15 cellular contexts compared by ENCODE assay signal in the genomic region with DNA sequence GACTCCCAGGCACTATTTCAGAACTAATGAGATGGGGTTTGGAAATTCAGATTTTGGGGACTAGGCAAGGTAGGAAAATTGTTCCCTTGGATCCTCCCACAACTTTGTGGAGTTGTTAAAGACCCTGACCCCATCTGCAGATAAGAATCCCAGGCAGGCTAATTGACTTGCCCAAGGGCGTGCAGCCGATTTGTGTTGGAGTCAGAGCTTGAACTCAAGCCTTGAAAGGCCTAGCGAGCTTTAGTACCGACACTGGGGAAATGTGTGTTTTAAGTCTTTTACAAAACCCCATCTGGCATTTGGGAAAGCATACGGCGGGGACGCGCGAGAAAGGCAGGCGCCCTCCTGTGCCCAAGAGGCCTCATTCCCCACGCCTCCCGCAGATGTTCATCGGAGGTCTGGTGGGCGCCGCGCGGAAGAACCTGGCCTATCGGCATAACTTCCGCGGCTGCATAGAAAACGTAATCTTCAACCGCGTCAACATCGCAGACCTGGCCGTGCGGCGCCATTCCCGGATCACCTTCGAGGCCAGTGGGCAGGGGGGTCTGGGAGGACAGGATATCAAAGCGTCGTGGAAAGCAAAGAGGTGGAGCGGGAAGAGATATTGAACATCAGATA. TPM values are rescaled to one million over a fixed set of nuclear protein-coding genes. Genes with fewer than 3 reads are reported as not detected.
DNase-seq lines count a peak whose midpoint lies in the region; ATAC-seq, FAIRE-seq and TF ChIP-seq lines count a peak whose summit lies in the region.
"Had no signal": no experiment of that assay in that cellular context is flagged by ENCODE, and none has a peak within 500 bp of the region (broad histone marks: within the 10 kb centered on the region; RNA-seq: fewer than 3 reads in every experiment).

No MANE protein-coding gene starts in this region.

- H4K8ac ChIP-seq in H1 (ENCODE audit: extremely low read depth, insufficient read depth, low read length) (peak overlapping the region; percentile 37; the same call in 1 of the 2 replicates), neuronal stem cell (ENCODE audit: low read depth, low read length) (no peak overlapping the region)

- 88% methylated on average over 32 of the region's 32 CpGs; no CpG with 5 or more reads in 1 of the 2 experiments for WGBS in H1 (ENCODE audit: extremely low coverage in 1 of 2, insufficient coverage in 1 of 2, insufficient read length in 1 of 2, insufficient replicate concordance in 2 of 2, low coverage in 1 of 2, low lambda C conversion rate in 2 of 2, missing lambda C conversion rate in 1 of 2), 2 experiments
- no CpG with 5 or more reads among the region's 32 CpGs for WGBS in neuronal stem cell (ENCODE audit: extremely low coverage in 2 of 2, insufficient read length in 2 of 2, insufficient replicate concordance in 1 of 2), 2 donors

- H3K14ac ChIP-seq in H1 (ENCODE audit: insufficient read length) (no peak overlapping the region), neuronal stem cell (ENCODE audit: low read length) (no peak overlapping the region)

- POLR2A ChIA-PET in H1 (lab: Charles Lee; ENCODE audit: partially characterized antibody): interaction anchor here (1.2 kb wide), 1 partner anchor 14 kb away, joined by 4 read pairs; no protein-coding TSS in a partner anchor

- H2BK5ac ChIP-seq in H1 (ENCODE audit: low read depth, low read length): no peak overlapping the region
- no peak overlapping the region for H2BK5ac ChIP-seq in neuronal stem cell (ENCODE audit: low read length)

- 0 out of 4 replicates have a peak, but pooled peaks of 1 of the 2 experiments have one; percentile 2 for TF ChIP-seq RAD21 in H1 (IDR thresholded peaks at IDR 0.05 in 1 of 2, conservative IDR thresholded peaks at IDR 0.05 in 1 of 2; ENCODE audit: low read depth in 2 of 2, low read length in 2 of 2)

- DNase-seq in NCI-H82 (lab: John Stamatoyannopoulos, UW): peak; percentile 24
- no peak for DNase-seq in NCI-H82 treated with DMSO at 0.1 percent for 48 hours (lab: John Stamatoyannopoulos, UW; ENCODE audit: unreplicated experiment)
- DNase-seq in H1 (ENCODE audit: low read depth in 1 of 2, low spot score in 2 of 2): no peak
- DNase-seq in neuronal stem cell (ENCODE audit: low spot score): no peak
- DNase-seq: 8988T, DMS 273 treated with DMSO at 0.1 percent for 48 hours, NCI-H1092, NCI-H187, NCI-H748 treated with DMSO at 0.1 percent for 48 hours, Peyer's patch, SHP77 had no signal

- H3K23me2 ChIP-seq in H1 (ENCODE audit: low read depth, low read length): peaks cover 17% of the 10 kb centered on the region; the same call in 1 of the 2 replicates

- H2BK12ac ChIP-seq in H1 (ENCODE audit: low read depth, low read length): no peak overlapping the region
- H2BK12ac ChIP-seq in neuronal stem cell (ENCODE audit: low read length): no peak overlapping the region

- ATAC-seq in HG03432 (IDR thresholded peaks at IDR 0.05; ENCODE audit: unreplicated experiment) (no peak), HG03045 (IDR thresholded peaks at IDR 0.05; ENCODE audit: unreplicated experiment) (no peak)

- no peak for TF ChIP-seq EP300 in H1 (IDR thresholded peaks at IDR 0.05; ENCODE audit: borderline replicate concordance in 1 of 2, low read depth in 2 of 2, low read length in 2 of 2)

- H3K4me3 ChIP-seq in H1 (ENCODE audit: extremely low read depth in 1 of 4, insufficient read depth in 2 of 4, low read depth in 3 of 4, low read length in 4 of 4): no peak overlapping the region
- no peak overlapping the region for H3K4me3 ChIP-seq in neuronal stem cell (ENCODE audit: low read length in 2 of 2)
- H3K4me3 ChIP-seq: BLaER1 treated with 17β-estradiol and CSF1 and Interleukin-3, amounts not matched to agents 10 nM and 100 nM; Peyer's patch had no signal

- TF ChIP-seq POLR2A in H1 (IDR thresholded peaks at IDR 0.05; ENCODE audit: control extremely low read depth in 1 of 2, low read depth in 2 of 2, low read length in 2 of 2): no peak

- H3K79me1 ChIP-seq in H1 (ENCODE audit: low read depth, low read length) (no peaks in the 10 kb centered on the region), neuronal stem cell (ENCODE audit: low read depth, low read length) (peaks cover 1% of the 10 kb centered on the region)

- CTCF ChIA-PET in H1 (lab: Charles Lee; ENCODE audit: partially characterized antibody): interaction anchor here (1.0 to 2.2 kb wide), 3 partner anchors 9 to 68 kb away, joined by 3 to 5 read pairs (median 4); no protein-coding TSS in a partner anchor

- H2BK20ac ChIP-seq in H1 (ENCODE audit: low read length): no peak overlapping the region

- H3K27me3 ChIP-seq in H1 (replicated peaks in 1 of 4; ENCODE audit: control insufficient read depth in 3 of 4, extremely low read depth in 1 of 4, insufficient read depth in 3 of 4, low read length in 3 of 4): peaks cover 0 to 20% (median 15%) of the 10 kb centered on the region in 4 experiments; a peak in 5 of 7 replicates
- peaks cover 0 to 3% (median 0%) of the 10 kb centered on the region in 3 experiments for H3K27me3 ChIP-seq in neuronal stem cell (ENCODE audit: control insufficient read depth in 3 of 3, insufficient read depth in 3 of 3, low read depth in 1 of 3, low read length in 3 of 3)
- H3K27me3 ChIP-seq: Peyer's patch had no signal

- H3K27ac ChIP-seq in H1 (ENCODE audit: low read depth, low read length) (no peak overlapping the region), neuronal stem cell (replicated peaks; ENCODE audit: low read length) (no peak overlapping the region)
- H3K27ac ChIP-seq: BLaER1 treated with 17β-estradiol and CSF1 and Interleukin-3, amounts not matched to agents 10 nM and 100 nM; KMS-11; Peyer's patch had no signal

- no peak overlapping the region; the same call in 1 of the 2 replicates for H3K18ac ChIP-seq in H1 (ENCODE audit: extremely low read depth, low read length)
- H3K18ac ChIP-seq in neuronal stem cell (ENCODE audit: low read length): no peak overlapping the region

- H3K36me3 ChIP-seq in H1 (ENCODE audit: control insufficient read depth in 2 of 4, insufficient read depth in 4 of 4, low read length in 3 of 4): peaks cover 0 to 4% (median 0%) of the 10 kb centered on the region in 4 experiments; a peak in 3 of 8 replicates
- H3K36me3 ChIP-seq in neuronal stem cell (replicated peaks in 1 of 2; ENCODE audit: control insufficient read depth in 2 of 2, insufficient read depth in 2 of 2, low read length in 2 of 2): peaks cover 29 to 76% of the 10 kb centered on the region in 2 donors
- H3K36me3 ChIP-seq: Peyer's patch had no signal

- H4K91ac ChIP-seq in H1 (replicated peaks; ENCODE audit: insufficient read length, low read length) (no peak overlapping the region), neuronal stem cell (ENCODE audit: low read depth, low read length, poor library complexity) (no peak overlapping the region)

- no peak overlapping the region for H3K4ac ChIP-seq in H1 (replicated peaks; ENCODE audit: insufficient read length, low read depth, low read length)
- H3K4ac ChIP-seq in neuronal stem cell (ENCODE audit: low read length): no peak overlapping the region

- no peak overlapping the region for H4K5ac ChIP-seq in H1 (ENCODE audit: insufficient read length, low read depth, low read length)

- H3K4me1 ChIP-seq in H1 (replicated peaks in 1 of 4; ENCODE audit: control insufficient read depth in 3 of 4, insufficient read depth in 4 of 4, low read length in 3 of 4) (peaks cover 0 to 11% (median 6%) of the 10 kb centered on the region in 4 experiments; a peak in 6 of 7 replicates), neuronal stem cell (ENCODE audit: control insufficient read depth in 2 of 2, insufficient read depth in 1 of 2, low read depth in 1 of 2, low read length in 2 of 2) (peaks cover 4 to 7% of the 10 kb centered on the region in 2 donors)

- H4K20me1 ChIP-seq in H1 (replicated peaks in 1 of 2; ENCODE audit: control insufficient read depth in 1 of 2, insufficient read depth in 2 of 2, low read length in 2 of 2): peaks cover 0 to 7% of the 10 kb centered on the region in 2 experiments

- no peaks in the 10 kb centered on the region for H3K79me2 ChIP-seq in H1 (ENCODE audit: control insufficient read depth in 1 of 2, insufficient read depth in 2 of 2, low read length in 2 of 2)

- FAIRE-seq in H1 (lab: Jason Lieb, UNC): no peak

- H2BK120ac ChIP-seq in H1 (replicated peaks; ENCODE audit: low read depth, low read length): no peak overlapping the region
- H2BK120ac ChIP-seq in neuronal stem cell (ENCODE audit: low read depth, low read length): no peak overlapping the region

- no peak overlapping the region for H3K56ac ChIP-seq in H1 (replicated peaks; ENCODE audit: insufficient read length, low read depth, low read length)

- no peak overlapping the region for H3K4me2 ChIP-seq in H1 (ENCODE audit: insufficient read depth in 1 of 2, low read depth in 2 of 2, low read length in 2 of 2)
- no peak overlapping the region for H3K4me2 ChIP-seq in neuronal stem cell (ENCODE audit: insufficient read depth, low read length, poor library complexity, severe bottlenecking)
- H3K4me2 ChIP-seq: BLaER1 treated with 17β-estradiol and CSF1 and Interleukin-3, amounts not matched to agents 10 nM and 100 nM; KMS-11 had no signal

- H3K23ac ChIP-seq in H1 (ENCODE audit: insufficient read length) (no peak overlapping the region), neuronal stem cell (ENCODE audit: low read depth, low read length, poor library complexity) (peak overlapping the region; percentile 69)

- H3K9ac ChIP-seq in H1 (replicated peaks in 1 of 4; ENCODE audit: extremely low read depth in 1 of 4, low read depth in 3 of 4, low read length in 3 of 4): no peak overlapping the region
- no peak overlapping the region for H3K9ac ChIP-seq in neuronal stem cell (ENCODE audit: low read depth, low read length, poor library complexity)
- H3K9ac ChIP-seq: BLaER1 treated with 17β-estradiol and CSF1 and Interleukin-3, amounts not matched to agents 10 nM and 100 nM; KMS-11 had no signal

- H2AK5ac ChIP-seq in H1 (ENCODE audit: low read depth, low read length) (no peak overlapping the region), neuronal stem cell (ENCODE audit: low read depth, low read length) (no peak overlapping the region)

- no peak overlapping the region for H2BK15ac ChIP-seq in H1 (ENCODE audit: low read length)
- H2BK15ac ChIP-seq in neuronal stem cell (ENCODE audit: low read length): no peak overlapping the region

- TF ChIP-seq CTCF in H1 (IDR thresholded peaks at IDR 0.05; ENCODE audit: control extremely low read depth in 1 of 3, insufficient read depth in 1 of 3, low read depth in 1 of 3, low read length in 3 of 3): no peak

- H2AFZ ChIP-seq in H1 (ENCODE audit: low read length) (no peak overlapping the region), neuronal stem cell (ENCODE audit: low read length) (no peak overlapping the region)

- H3K9me3 ChIP-seq in H1 (ENCODE audit: insufficient read depth in 2 of 2, low read depth in 1 of 2, low read length in 1 of 2): no peaks in the 10 kb centered on the region
- no peaks in the 10 kb centered on the region for H3K9me3 ChIP-seq in neuronal stem cell (replicated peaks in 1 of 2; ENCODE audit: control insufficient read depth in 2 of 2, insufficient read depth in 1 of 2, low read depth in 1 of 2, low read length in 2 of 2)
- H3K9me3 ChIP-seq: BLaER1 treated with 17β-estradiol and CSF1 and Interleukin-3, amounts not matched to agents 10 nM and 100 nM; Peyer's patch had no signal

RNA-seq across cellular contexts. Expression of a gene that starts 4.3 kb away (rescaled TPM):
- 4.7 and 5.2 TPM in 2 replicates for total RNA-seq in H1 (2021; fragmentation: NEBNext Ultra II Directional; extraction: Animal tissue kit (Norgen Biotek cat#: 25700))
- 10.0 and 13.5 TPM in 2 replicates for polyA plus RNA-seq in H1 (2011; rRNA removed)
- polyA plus RNA-seq in H1 (2011; cell fraction: cytosol; rRNA removed): 8.8 TPM
- 44.1 TPM for polyA plus RNA-seq in H1 (2011; cell fraction: nucleus; rRNA removed)
- polyA plus RNA-seq in H1 (2012, experiment 1 of 2): 9.1 to 13.8 TPM (median 11.5 TPM) in 4 replicates
- polyA plus RNA-seq in H1 (2012, experiment 2 of 2): 6.8 TPM
- polyA plus RNA-seq in H1 (2013, experiment 1 of 2): 4.0 TPM
- polyA plus RNA-seq in H1 (2013, experiment 2 of 2): 3.4 TPM
- 7.6 and 8.9 TPM in 2 replicates for polyA minus RNA-seq in H1 (2011; rRNA and poly(A)+ RNA removed)
- 4.9 TPM for polyA minus RNA-seq in H1 (2011; cell fraction: cytosol; rRNA and poly(A)+ RNA removed)
- 8.2 TPM for polyA minus RNA-seq in H1 (2011; cell fraction: nucleus; rRNA and poly(A)+ RNA removed)
- 6.1 TPM for polyA plus RNA-seq in neuronal stem cell (2013, experiment 1 of 2)
- 5.9 TPM for polyA plus RNA-seq in neuronal stem cell (2013, experiment 2 of 2)

RNA-seq across cellular contexts. Expression of a gene that starts 5.0 kb away (rescaled TPM):
- total RNA-seq in H1 (2021; fragmentation: NEBNext Ultra II Directional; extraction: Animal tissue kit (Norgen Biotek cat#: 25700)): 0.75 and 1.1 TPM in 2 replicates
- polyA plus RNA-seq in H1 (2011; rRNA removed): 4.0 and 5.7 TPM in 2 replicates
- polyA plus RNA-seq in H1 (2011; cell fraction: cytosol; rRNA removed): 2.5 TPM
- 2.8 TPM for polyA plus RNA-seq in H1 (2011; cell fraction: nucleus; rRNA removed)
- 1.8 to 2.8 TPM (median 2.2 TPM) in 4 replicates for polyA plus RNA-seq in H1 (2012, experiment 1 of 2)
- polyA plus RNA-seq in H1 (2012, experiment 2 of 2): 1.9 TPM
- polyA plus RNA-seq in H1 (2013, experiment 1 of 2): 2.1 TPM
- 1.7 TPM for polyA plus RNA-seq in H1 (2013, experiment 2 of 2)
- 0.28 and 0.29 TPM in 2 replicates for polyA minus RNA-seq in H1 (2011; rRNA and poly(A)+ RNA removed)
- 2.6 TPM for polyA minus RNA-seq in H1 (2011; cell fraction: cytosol; rRNA and poly(A)+ RNA removed)
- polyA minus RNA-seq in H1 (2011; cell fraction: nucleus; rRNA and poly(A)+ RNA removed): 1.3 TPM
- polyA plus RNA-seq in neuronal stem cell (2013, experiment 1 of 2): 1.9 TPM
- 1.8 TPM for polyA plus RNA-seq in neuronal stem cell (2013, experiment 2 of 2)

RNA-seq across cellular contexts. Expression of a gene that starts 9.8 kb away (rescaled TPM):
- 11.1 and 13.7 TPM in 2 replicates for total RNA-seq in H1 (2021; fragmentation: NEBNext Ultra II Directional; extraction: Animal tissue kit (Norgen Biotek cat#: 25700))
- 13.5 and 23.7 TPM in 2 replicates for polyA plus RNA-seq in H1 (2011; rRNA removed)
- polyA plus RNA-seq in H1 (2011; cell fraction: cytosol; rRNA removed): 12.2 TPM
- polyA plus RNA-seq in H1 (2011; cell fraction: nucleus; rRNA removed): 34.2 TPM
- 9.0 to 20.7 TPM (median 18.4 TPM) in 4 replicates for polyA plus RNA-seq in H1 (2012, experiment 1 of 2)
- polyA plus RNA-seq in H1 (2012, experiment 2 of 2): 15.8 TPM
- 15.6 TPM for polyA plus RNA-seq in H1 (2013, experiment 1 of 2)
- polyA plus RNA-seq in H1 (2013, experiment 2 of 2): 14.6 TPM
- polyA minus RNA-seq in H1 (2011; rRNA and poly(A)+ RNA removed): 2.6 and 3.5 TPM in 2 replicates
- polyA minus RNA-seq in H1 (2011; cell fraction: cytosol; rRNA and poly(A)+ RNA removed): 14.1 TPM
- 11.3 TPM for polyA minus RNA-seq in H1 (2011; cell fraction: nucleus; rRNA and poly(A)+ RNA removed)
- polyA plus RNA-seq in neuronal stem cell (2013, experiment 1 of 2): 17.1 TPM
- polyA plus RNA-seq in neuronal stem cell (2013, experiment 2 of 2): 17.9 TPM

RNA-seq across cellular contexts. Expression of a gene that starts 27.5 kb away (rescaled TPM):
- total RNA-seq in H1 (2021; fragmentation: NEBNext Ultra II Directional; extraction: Animal tissue kit (Norgen Biotek cat#: 25700)): 13.0 and 14.8 TPM in 2 replicates
- 16.6 and 31.2 TPM in 2 replicates for polyA plus RNA-seq in H1 (2011; rRNA removed)
- 25.8 TPM for polyA plus RNA-seq in H1 (2011; cell fraction: cytosol; rRNA removed)
- 66.4 TPM for polyA plus RNA-seq in H1 (2011; cell fraction: nucleus; rRNA removed)
- polyA plus RNA-seq in H1 (2012, experiment 1 of 2): 16.3 to 23.9 TPM (median 20.6 TPM) in 4 replicates
- polyA plus RNA-seq in H1 (2012, experiment 2 of 2): 8.5 TPM
- 13.5 TPM for polyA plus RNA-seq in H1 (2013, experiment 1 of 2)
- polyA plus RNA-seq in H1 (2013, experiment 2 of 2): 12.2 TPM
- polyA minus RNA-seq in H1 (2011; rRNA and poly(A)+ RNA removed): 7.4 and 10.9 TPM in 2 replicates
- 8.1 TPM for polyA minus RNA-seq in H1 (2011; cell fraction: cytosol; rRNA and poly(A)+ RNA removed)
- polyA minus RNA-seq in H1 (2011; cell fraction: nucleus; rRNA and poly(A)+ RNA removed): 18.2 TPM
- polyA plus RNA-seq in neuronal stem cell (2013, experiment 1 of 2): 19.4 TPM
- 19.8 TPM for polyA plus RNA-seq in neuronal stem cell (2013, experiment 2 of 2)

RNA-seq across cellular contexts. Expression of a gene that starts 58.2 kb away (rescaled TPM):
- total RNA-seq in H1 (2021; fragmentation: NEBNext Ultra II Directional; extraction: Animal tissue kit (Norgen Biotek cat#: 25700)): 18.5 and 20.8 TPM in 2 replicates
- polyA plus RNA-seq in H1 (2011; rRNA removed): 17.4 and 22.9 TPM in 2 replicates
- 28.3 TPM for polyA plus RNA-seq in H1 (2011; cell fraction: cytosol; rRNA removed)
- polyA plus RNA-seq in H1 (2011; cell fraction: nucleus; rRNA removed): 64.4 TPM
- polyA plus RNA-seq in H1 (2012, experiment 1 of 2): 16.2 to 21.8 TPM (median 17.8 TPM) in 4 replicates
- 3.2 TPM for polyA plus RNA-seq in H1 (2012, experiment 2 of 2)
- polyA plus RNA-seq in H1 (2013, experiment 1 of 2): 9.3 TPM
- polyA plus RNA-seq in H1 (2013, experiment 2 of 2): 7.9 TPM
- polyA minus RNA-seq in H1 (2011; rRNA and poly(A)+ RNA removed): 32.7 and 33.7 TPM in 2 replicates
- 11.9 TPM for polyA minus RNA-seq in H1 (2011; cell fraction: cytosol; rRNA and poly(A)+ RNA removed)
- 51.8 TPM for polyA minus RNA-seq in H1 (2011; cell fraction: nucleus; rRNA and poly(A)+ RNA removed)
- polyA plus RNA-seq in neuronal stem cell (2013, experiment 1 of 2): 17.8 TPM
- polyA plus RNA-seq in neuronal stem cell (2013, experiment 2 of 2): 17.9 TPM
